In genomic region chr4:118284169-118284568, GRCh38 we compare ENCODE assay signal across 11 cellular contexts.
DNase-seq lines count a peak whose midpoint lies in the region; ATAC-seq lines count a peak whose summit lies in the region.
"Had no signal": no experiment of that assay in that cellular context is flagged by ENCODE, and none has a peak within 500 bp of the region (broad histone marks: within the 10 kb centered on the region; RNA-seq: fewer than 3 reads in every experiment).

No MANE protein-coding gene starts in this region.

- H3K36me3 ChIP-seq in mesendoderm (ENCODE audit: control insufficient read depth, insufficient read depth, low read length), result no peaks in the 10 kb centered on the region

- DNase-seq in GF-D8 (lab: John Stamatoyannopoulos, UW), result peak; percentile 77
- DNase-seq in SKM-1 (lab: John Stamatoyannopoulos, UW; ENCODE audit: unreplicated experiment), result peak; percentile 84
- DNase-seq in midbrain (lab: John Stamatoyannopoulos, UW), result no peak
- DNase-seq in mesendoderm, result no peak
- no peak for DNase-seq in AG08395 (ENCODE audit: low spot score)
- no peak for DNase-seq in NCI-H748 treated with DMSO at 0.1 percent for 48 hours (lab: John Stamatoyannopoulos, UW)
- DNase-seq: DMS53, substantia nigra had no signal

- H3K4me1 ChIP-seq in mesendoderm (ENCODE audit: control insufficient read depth, low read depth, low read length), result no peaks in the 10 kb centered on the region

- H3K4ac ChIP-seq in mesendoderm (ENCODE audit: low read depth, low read length), result no peak overlapping the region

- ATAC-seq in GM19455 (IDR thresholded peaks at IDR 0.05; ENCODE audit: unreplicated experiment) (peak; percentile 41), HG03108 (IDR thresholded peaks at IDR 0.05; ENCODE audit: unreplicated experiment) (peak; percentile 44)
- ATAC-seq: Panc1 had no signal

- no peak overlapping the region for H4K8ac ChIP-seq in mesendoderm (ENCODE audit: low read depth, low read length)

- H3K18ac ChIP-seq in mesendoderm (ENCODE audit: low read length), result no peak overlapping the region

- H2BK120ac ChIP-seq in mesendoderm (ENCODE audit: low read depth, low read length), result no peak overlapping the region

- H3K9ac ChIP-seq in mesendoderm (ENCODE audit: low read length), result no peak overlapping the region

- no peak overlapping the region for H4K5ac ChIP-seq in mesendoderm (ENCODE audit: low read length)

- H3K4me2 ChIP-seq in mesendoderm (ENCODE audit: low read length), result no peak overlapping the region

- H3K23ac ChIP-seq in mesendoderm (ENCODE audit: low read length), result no peak overlapping the region

- no peak overlapping the region for H3K27ac ChIP-seq in mesendoderm (ENCODE audit: low read depth, low read length)

- no peak overlapping the region for H3K4me3 ChIP-seq in mesendoderm (ENCODE audit: low read length)

- no CpG with 5 or more reads among the region's 3 CpGs for WGBS in mesendoderm (ENCODE audit: extremely low coverage, insufficient coverage, low lambda C conversion rate)

- no peak overlapping the region for H2AK5ac ChIP-seq in mesendoderm (ENCODE audit: low read length)

- no peak overlapping the region for H3K56ac ChIP-seq in mesendoderm (ENCODE audit: low read length)

- no peak overlapping the region for H2BK5ac ChIP-seq in mesendoderm (ENCODE audit: low read length)

- H2BK15ac ChIP-seq in mesendoderm (replicated peaks; ENCODE audit: low read depth), result no peak overlapping the region

- H3K27me3 ChIP-seq in mesendoderm (ENCODE audit: insufficient read depth, low read length, poor library complexity), result no peaks in the 10 kb centered on the region

- H3K79me2 ChIP-seq in mesendoderm (ENCODE audit: control insufficient read depth, insufficient read depth, low read length), result peaks cover 5% of the 10 kb centered on the region

- no peaks in the 10 kb centered on the region for H3K79me1 ChIP-seq in mesendoderm (ENCODE audit: low read length)

Comparison
In these comparisons a context has a peak if more than half of its experiments do, and no peak if none do; other contexts are left out.
1. DNase-seq: peak in GF-D8 (single experiment) and SKM-1 (single experiment); none in midbrain (single experiment), mesendoderm (single experiment), AG08395 (single experiment) and NCI-H748 treated with DMSO at 0.1 percent for 48 hours (single experiment).